Comparison of ENCODE assay signal across 1 cellular context in the genomic region with DNA sequence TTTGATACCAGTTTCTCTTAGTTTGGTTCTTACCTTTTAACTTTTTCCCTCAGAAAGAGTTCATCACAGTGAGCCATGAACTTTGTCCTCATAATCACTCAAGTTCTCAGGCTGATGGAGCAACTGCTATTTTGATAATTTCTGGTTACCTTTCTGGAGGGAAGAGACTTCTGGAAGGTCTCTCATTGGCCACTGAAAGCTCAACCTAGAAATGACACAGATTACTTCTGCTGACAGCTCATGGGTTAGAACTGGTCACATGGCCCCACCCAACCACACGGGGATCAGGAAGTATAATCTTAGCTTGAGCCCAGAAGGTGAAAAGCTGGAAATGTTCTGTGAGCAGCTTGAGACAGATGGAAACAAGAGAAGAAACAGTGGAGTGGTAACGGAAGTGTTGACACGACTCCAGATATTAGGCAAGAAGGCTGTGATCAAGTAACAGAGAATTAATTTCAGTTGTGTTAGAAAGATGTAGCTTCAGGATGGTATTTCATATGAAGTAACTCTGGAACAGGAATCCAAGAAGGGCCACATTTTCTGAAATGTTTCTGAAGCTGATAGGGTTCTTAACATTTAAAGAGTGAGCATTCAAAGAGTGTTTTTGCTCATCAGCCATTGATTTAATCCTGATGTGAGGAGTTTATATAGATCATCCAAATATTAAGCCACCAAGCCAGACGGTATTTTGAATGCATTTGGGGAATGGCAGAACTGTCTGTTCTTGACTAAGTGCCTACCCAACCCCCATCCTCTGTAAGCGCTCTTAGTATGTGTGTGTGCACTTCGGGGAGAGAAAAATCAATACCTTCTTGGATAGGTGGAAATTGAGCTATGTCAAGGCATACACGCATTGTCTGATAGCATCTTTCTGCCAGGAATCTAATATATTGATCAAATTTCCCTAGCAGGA.
TF ChIP-seq lines count a peak whose summit lies in the region.

No MANE protein-coding gene starts in this region.

TF ChIP-seq in K562, 482 proteins besides CTCF, POLR2A, EP300 and RAD21 (continued from another document and continues in another):
- TF ChIP-seq, protein P1, sequence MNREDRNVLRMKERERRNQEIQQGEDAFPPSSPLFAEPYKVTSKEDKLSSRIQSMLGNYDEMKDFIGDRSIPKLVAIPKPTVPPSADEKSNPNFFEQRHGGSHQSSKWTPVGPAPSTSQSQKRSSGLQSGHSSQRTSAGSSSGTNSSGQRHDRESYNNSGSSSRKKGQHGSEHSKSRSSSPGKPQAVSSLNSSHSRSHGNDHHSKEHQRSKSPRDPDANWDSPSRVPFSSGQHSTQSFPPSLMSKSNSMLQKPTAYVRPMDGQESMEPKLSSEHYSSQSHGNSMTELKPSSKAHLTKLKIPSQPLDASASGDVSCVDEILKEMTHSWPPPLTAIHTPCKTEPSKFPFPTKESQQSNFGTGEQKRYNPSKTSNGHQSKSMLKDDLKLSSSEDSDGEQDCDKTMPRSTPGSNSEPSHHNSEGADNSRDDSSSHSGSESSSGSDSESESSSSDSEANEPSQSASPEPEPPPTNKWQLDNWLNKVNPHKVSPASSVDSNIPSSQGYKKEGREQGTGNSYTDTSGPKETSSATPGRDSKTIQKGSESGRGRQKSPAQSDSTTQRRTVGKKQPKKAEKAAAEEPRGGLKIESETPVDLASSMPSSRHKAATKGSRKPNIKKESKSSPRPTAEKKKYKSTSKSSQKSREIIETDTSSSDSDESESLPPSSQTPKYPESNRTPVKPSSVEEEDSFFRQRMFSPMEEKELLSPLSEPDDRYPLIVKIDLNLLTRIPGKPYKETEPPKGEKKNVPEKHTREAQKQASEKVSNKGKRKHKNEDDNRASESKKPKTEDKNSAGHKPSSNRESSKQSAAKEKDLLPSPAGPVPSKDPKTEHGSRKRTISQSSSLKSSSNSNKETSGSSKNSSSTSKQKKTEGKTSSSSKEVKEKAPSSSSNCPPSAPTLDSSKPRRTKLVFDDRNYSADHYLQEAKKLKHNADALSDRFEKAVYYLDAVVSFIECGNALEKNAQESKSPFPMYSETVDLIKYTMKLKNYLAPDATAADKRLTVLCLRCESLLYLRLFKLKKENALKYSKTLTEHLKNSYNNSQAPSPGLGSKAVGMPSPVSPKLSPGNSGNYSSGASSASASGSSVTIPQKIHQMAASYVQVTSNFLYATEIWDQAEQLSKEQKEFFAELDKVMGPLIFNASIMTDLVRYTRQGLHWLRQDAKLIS (CRISPR knock-in tag; IDR thresholded peaks at IDR 0.05): no peak
- peak; percentile 86; the same call in 1 of the 2 replicates for TF ChIP-seq NFRKB (IDR thresholded peaks at IDR 0.05; ENCODE audit: low read depth)
- peak; percentile 66; the same call in 1 of the 2 replicates for TF ChIP-seq ZBTB17 (CRISPR knock-in tag; IDR thresholded peaks at IDR 0.05)
- TF ChIP-seq JUNB (CRISPR knock-in tag; conservative IDR thresholded peaks at IDR 0.05): no peak
- 0 out of 2 replicates have a peak, but pooled peaks have one; percentile 16 for TF ChIP-seq PTTG1 (tag; IDR thresholded peaks at IDR 0.05; ENCODE audit: low read depth)
- TF ChIP-seq GTF2E2 (tag; IDR thresholded peaks at IDR 0.05): peak; percentile 85
- TF ChIP-seq ZNF3 (CRISPR knock-in tag; IDR thresholded peaks at IDR 0.05): no peak
- TF ChIP-seq, protein P2, sequence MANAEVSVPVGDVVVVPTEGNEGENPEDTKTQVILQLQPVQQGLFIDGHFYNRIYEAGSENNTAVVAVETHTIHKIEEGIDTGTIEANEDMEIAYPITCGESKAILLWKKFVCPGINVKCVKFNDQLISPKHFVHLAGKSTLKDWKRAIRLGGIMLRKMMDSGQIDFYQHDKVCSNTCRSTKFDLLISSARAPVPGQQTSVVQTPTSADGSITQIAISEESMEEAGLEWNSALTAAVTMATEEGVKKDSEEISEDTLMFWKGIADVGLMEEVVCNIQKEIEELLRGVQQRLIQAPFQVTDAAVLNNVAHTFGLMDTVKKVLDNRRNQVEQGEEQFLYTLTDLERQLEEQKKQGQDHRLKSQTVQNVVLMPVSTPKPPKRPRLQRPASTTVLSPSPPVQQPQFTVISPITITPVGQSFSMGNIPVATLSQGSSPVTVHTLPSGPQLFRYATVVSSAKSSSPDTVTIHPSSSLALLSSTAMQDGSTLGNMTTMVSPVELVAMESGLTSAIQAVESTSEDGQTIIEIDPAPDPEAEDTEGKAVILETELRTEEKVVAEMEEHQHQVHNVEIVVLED (CRISPR knock-in tag; IDR thresholded peaks at IDR 0.05): 0 out of 2 replicates have a peak, but pooled peaks have one; percentile 11
- no peak for TF ChIP-seq XRCC3 (IDR thresholded peaks at IDR 0.05)
- TF ChIP-seq, protein P3, sequence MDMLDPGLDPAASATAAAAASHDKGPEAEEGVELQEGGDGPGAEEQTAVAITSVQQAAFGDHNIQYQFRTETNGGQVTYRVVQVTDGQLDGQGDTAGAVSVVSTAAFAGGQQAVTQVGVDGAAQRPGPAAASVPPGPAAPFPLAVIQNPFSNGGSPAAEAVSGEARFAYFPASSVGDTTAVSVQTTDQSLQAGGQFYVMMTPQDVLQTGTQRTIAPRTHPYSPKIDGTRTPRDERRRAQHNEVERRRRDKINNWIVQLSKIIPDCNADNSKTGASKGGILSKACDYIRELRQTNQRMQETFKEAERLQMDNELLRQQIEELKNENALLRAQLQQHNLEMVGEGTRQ (CRISPR knock-in tag; IDR thresholded peaks at IDR 0.05): peak; percentile 98
- TF ChIP-seq HMG20B (CRISPR knock-in tag; IDR thresholded peaks at IDR 0.05): no peak
- no peak for TF ChIP-seq PPARD (CRISPR knock-in tag; IDR thresholded peaks at IDR 0.05)
- TF ChIP-seq ZNF445 (CRISPR knock-in tag; IDR thresholded peaks at IDR 0.05; ENCODE audit: low read depth): 0 out of 2 replicates have a peak, but pooled peaks have one; percentile 20
- TF ChIP-seq ZNF830 (CRISPR knock-in tag; IDR thresholded peaks at IDR 0.05): no peak
- TF ChIP-seq NR2C1 (IDR thresholded peaks at IDR 0.05): peak; percentile 54
- peak; percentile 49 for TF ChIP-seq NR2C1 (tag; IDR thresholded peaks at IDR 0.05)
- TF ChIP-seq, protein P4, sequence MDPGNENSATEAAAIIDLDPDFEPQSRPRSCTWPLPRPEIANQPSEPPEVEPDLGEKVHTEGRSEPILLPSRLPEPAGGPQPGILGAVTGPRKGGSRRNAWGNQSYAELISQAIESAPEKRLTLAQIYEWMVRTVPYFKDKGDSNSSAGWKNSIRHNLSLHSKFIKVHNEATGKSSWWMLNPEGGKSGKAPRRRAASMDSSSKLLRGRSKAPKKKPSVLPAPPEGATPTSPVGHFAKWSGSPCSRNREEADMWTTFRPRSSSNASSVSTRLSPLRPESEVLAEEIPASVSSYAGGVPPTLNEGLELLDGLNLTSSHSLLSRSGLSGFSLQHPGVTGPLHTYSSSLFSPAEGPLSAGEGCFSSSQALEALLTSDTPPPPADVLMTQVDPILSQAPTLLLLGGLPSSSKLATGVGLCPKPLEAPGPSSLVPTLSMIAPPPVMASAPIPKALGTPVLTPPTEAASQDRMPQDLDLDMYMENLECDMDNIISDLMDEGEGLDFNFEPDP (CRISPR knock-in tag; IDR thresholded peaks at IDR 0.05): 0 out of 2 replicates have a peak, but pooled peaks have one; percentile 12
- TF ChIP-seq, protein P5, sequence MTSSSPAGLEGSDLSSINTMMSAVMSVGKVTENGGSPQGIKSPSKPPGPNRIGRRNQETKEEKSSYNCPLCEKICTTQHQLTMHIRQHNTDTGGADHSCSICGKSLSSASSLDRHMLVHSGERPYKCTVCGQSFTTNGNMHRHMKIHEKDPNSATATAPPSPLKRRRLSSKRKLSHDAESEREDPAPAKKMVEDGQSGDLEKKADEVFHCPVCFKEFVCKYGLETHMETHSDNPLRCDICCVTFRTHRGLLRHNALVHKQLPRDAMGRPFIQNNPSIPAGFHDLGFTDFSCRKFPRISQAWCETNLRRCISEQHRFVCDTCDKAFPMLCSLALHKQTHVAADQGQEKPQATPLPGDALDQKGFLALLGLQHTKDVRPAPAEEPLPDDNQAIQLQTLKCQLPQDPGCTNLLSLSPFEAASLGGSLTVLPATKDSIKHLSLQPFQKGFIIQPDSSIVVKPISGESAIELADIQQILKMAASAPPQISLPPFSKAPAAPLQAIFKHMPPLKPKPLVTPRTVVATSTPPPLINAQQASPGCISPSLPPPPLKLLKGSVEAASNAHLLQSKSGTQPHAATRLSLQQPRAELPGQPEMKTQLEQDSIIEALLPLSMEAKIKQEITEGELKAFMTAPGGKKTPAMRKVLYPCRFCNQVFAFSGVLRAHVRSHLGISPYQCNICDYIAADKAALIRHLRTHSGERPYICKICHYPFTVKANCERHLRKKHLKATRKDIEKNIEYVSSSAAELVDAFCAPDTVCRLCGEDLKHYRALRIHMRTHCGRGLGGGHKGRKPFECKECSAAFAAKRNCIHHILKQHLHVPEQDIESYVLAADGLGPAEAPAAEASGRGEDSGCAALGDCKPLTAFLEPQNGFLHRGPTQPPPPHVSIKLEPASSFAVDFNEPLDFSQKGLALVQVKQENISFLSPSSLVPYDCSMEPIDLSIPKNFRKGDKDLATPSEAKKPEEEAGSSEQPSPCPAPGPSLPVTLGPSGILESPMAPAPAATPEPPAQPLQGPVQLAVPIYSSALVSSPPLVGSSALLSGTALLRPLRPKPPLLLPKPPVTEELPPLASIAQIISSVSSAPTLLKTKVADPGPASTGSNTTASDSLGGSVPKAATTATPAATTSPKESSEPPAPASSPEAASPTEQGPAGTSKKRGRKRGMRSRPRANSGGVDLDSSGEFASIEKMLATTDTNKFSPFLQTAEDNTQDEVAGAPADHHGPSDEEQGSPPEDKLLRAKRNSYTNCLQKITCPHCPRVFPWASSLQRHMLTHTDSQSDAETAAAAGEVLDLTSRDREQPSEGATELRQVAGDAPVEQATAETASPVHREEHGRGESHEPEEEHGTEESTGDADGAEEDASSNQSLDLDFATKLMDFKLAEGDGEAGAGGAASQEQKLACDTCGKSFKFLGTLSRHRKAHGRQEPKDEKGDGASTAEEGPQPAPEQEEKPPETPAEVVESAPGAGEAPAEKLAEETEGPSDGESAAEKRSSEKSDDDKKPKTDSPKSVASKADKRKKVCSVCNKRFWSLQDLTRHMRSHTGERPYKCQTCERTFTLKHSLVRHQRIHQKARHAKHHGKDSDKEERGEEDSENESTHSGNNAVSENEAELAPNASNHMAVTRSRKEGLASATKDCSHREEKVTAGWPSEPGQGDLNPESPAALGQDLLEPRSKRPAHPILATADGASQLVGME (CRISPR knock-in tag; IDR thresholded peaks at IDR 0.05): 0 out of 2 replicates have a peak, but pooled peaks have one; percentile 26
- TF ChIP-seq, protein P6, sequence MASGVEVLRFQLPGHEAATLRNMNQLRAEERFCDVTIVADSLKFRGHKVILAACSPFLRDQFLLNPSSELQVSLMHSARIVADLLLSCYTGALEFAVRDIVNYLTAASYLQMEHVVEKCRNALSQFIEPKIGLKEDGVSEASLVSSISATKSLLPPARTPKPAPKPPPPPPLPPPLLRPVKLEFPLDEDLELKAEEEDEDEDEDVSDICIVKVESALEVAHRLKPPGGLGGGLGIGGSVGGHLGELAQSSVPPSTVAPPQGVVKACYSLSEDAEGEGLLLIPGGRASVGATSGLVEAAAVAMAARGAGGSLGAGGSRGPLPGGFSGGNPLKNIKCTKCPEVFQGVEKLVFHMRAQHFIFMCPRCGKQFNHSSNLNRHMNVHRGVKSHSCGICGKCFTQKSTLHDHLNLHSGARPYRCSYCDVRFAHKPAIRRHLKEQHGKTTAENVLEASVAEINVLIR (CRISPR knock-in tag; IDR thresholded peaks at IDR 0.05): no peak
- TF ChIP-seq ZNF12 (CRISPR knock-in tag; IDR thresholded peaks at IDR 0.05): no peak
- peak; percentile 7; the same call in 1 of the 2 replicates for TF ChIP-seq CREM (IDR thresholded peaks at IDR 0.05; ENCODE audit: low read depth)
- TF ChIP-seq, protein P7, sequence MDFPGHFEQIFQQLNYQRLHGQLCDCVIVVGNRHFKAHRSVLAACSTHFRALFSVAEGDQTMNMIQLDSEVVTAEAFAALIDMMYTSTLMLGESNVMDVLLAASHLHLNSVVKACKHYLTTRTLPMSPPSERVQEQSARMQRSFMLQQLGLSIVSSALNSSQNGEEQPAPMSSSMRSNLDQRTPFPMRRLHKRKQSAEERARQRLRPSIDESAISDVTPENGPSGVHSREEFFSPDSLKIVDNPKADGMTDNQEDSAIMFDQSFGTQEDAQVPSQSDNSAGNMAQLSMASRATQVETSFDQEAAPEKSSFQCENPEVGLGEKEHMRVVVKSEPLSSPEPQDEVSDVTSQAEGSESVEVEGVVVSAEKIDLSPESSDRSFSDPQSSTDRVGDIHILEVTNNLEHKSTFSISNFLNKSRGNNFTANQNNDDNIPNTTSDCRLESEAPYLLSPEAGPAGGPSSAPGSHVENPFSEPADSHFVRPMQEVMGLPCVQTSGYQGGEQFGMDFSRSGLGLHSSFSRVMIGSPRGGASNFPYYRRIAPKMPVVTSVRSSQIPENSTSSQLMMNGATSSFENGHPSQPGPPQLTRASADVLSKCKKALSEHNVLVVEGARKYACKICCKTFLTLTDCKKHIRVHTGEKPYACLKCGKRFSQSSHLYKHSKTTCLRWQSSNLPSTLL (IDR thresholded peaks at IDR 0.05): no peak
- no peak for TF ChIP-seq SMARCC2 (IDR thresholded peaks at IDR 0.05; ENCODE audit: low read depth)
- 0 out of 2 replicates have a peak, but pooled peaks have one; percentile 34 for TF ChIP-seq NFXL1 (CRISPR knock-in tag; IDR thresholded peaks at IDR 0.05)
- TF ChIP-seq, protein P8, sequence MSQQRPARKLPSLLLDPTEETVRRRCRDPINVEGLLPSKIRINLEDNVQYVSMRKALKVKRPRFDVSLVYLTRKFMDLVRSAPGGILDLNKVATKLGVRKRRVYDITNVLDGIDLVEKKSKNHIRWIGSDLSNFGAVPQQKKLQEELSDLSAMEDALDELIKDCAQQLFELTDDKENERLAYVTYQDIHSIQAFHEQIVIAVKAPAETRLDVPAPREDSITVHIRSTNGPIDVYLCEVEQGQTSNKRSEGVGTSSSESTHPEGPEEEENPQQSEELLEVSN (IDR thresholded peaks at IDR 0.05; ENCODE audit: borderline replicate concordance in 1 of 2, extremely low read depth in 1 of 2, insufficient read depth in 1 of 2, insufficient read length in 1 of 2, low read depth in 1 of 2, low read length in 1 of 2, poor library complexity in 1 of 2, severe bottlenecking in 1 of 2): peak in 1 of 2 experiments; percentile 22
- peak; percentile 85; the same call in 1 of the 2 replicates for TF ChIP-seq GATAD2B (IDR thresholded peaks at IDR 0.05; ENCODE audit: borderline replicate concordance)
- TF ChIP-seq, protein P9, sequence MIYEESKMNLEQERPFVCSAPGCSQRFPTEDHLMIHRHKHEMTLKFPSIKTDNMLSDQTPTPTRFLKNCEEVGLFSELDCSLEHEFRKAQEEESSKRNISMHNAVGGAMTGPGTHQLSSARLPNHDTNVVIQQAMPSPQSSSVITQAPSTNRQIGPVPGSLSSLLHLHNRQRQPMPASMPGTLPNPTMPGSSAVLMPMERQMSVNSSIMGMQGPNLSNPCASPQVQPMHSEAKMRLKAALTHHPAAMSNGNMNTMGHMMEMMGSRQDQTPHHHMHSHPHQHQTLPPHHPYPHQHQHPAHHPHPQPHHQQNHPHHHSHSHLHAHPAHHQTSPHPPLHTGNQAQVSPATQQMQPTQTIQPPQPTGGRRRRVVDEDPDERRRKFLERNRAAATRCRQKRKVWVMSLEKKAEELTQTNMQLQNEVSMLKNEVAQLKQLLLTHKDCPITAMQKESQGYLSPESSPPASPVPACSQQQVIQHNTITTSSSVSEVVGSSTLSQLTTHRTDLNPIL (CRISPR knock-in tag; IDR thresholded peaks at IDR 0.05): peak; percentile 8; the same call in 1 of the 2 replicates
- peak; percentile 47; the same call in 1 of the 2 replicates for TF ChIP-seq FOXJ2 (tag; IDR thresholded peaks at IDR 0.05)
- 0 out of 2 replicates have a peak, but pooled peaks have one; percentile 45 for TF ChIP-seq GABPA (tag; conservative IDR thresholded peaks at IDR 0.05; ENCODE audit: low read depth)
- no peak for TF ChIP-seq HOXB6 (CRISPR knock-in tag; IDR thresholded peaks at IDR 0.05; ENCODE audit: borderline replicate concordance)
- peak; percentile 71 for TF ChIP-seq TAF7 (tag; IDR thresholded peaks at IDR 0.05)
- TF ChIP-seq, protein P10, sequence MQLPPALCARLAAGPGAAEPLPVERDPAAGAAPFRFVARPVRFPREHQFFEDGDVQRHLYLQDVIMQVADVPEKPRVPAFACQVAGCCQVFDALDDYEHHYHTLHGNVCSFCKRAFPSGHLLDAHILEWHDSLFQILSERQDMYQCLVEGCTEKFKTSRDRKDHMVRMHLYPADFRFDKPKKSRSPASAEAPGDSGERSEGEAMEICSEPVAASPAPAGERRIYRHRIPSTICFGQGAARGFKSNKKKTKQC (CRISPR knock-in tag; IDR thresholded peaks at IDR 0.05): no peak
- no peak for TF ChIP-seq STAT5B (CRISPR knock-in tag; IDR thresholded peaks at IDR 0.05)
